ENCODE assay signal across 8 cellular contexts in genomic region chr11:117316197-117316961, GRCh38. TPM values are rescaled to one million over a fixed set of nuclear protein-coding genes. Genes with fewer than 3 reads are reported as not detected.
DNase-seq lines count a peak whose midpoint lies in the region; ATAC-seq, FAIRE-seq and TF ChIP-seq lines count a peak whose summit lies in the region.

TSS of gene BACE1 (minus strand) at chr11:117316256. CDS start at chr11:117315795, 461 bp downstream.

- H3K36me3 ChIP-seq in RWPE2 (ENCODE audit: low read depth) (no peaks in the 10 kb centered on the region), bronchial epithelial cell (ENCODE audit: control insufficient read depth, insufficient read depth, low read length) (no peaks in the 10 kb centered on the region), iPS-15b (ENCODE audit: control insufficient read depth, insufficient read depth, low read length) (no peaks in the 10 kb centered on the region)

- H3K9ac ChIP-seq in iPS-15b (ENCODE audit: low read depth, low read length), result peak within 1 kb of the TSS; percentile 54

- peak within 1 kb of the TSS; percentile 85 for H3K4me3 ChIP-seq in RWPE2 (ENCODE audit: severe bottlenecking)
- H3K4me3 ChIP-seq in bronchial epithelial cell (ENCODE audit: low read depth, low read length), result peak within 1 kb of the TSS; percentile 63
- peak within 1 kb of the TSS; percentile 57 for H3K4me3 ChIP-seq in iPS-15b (ENCODE audit: low read depth, low read length)

- no peak for FAIRE-seq in bronchial epithelial cell (lab: Jason Lieb, UNC)

- H3K4me1 ChIP-seq in RWPE2 (ENCODE audit: insufficient read depth, poor library complexity, severe bottlenecking) (no peaks in the 10 kb centered on the region), iPS-15b (ENCODE audit: control insufficient read depth, insufficient read depth, low read length) (peaks cover 5% of the 10 kb centered on the region)

- DNase-seq in DMS153 (lab: John Stamatoyannopoulos, UW), result peak; percentile 75
- DNase-seq in Kasumi-1 (lab: John Stamatoyannopoulos, UW), result peak; percentile 50 to 59
- DNase-seq in RWPE2 (ENCODE audit: low spot score), result peak; percentile 88
- DNase-seq in bronchial epithelial cell (ENCODE audit: low read depth), result peak; percentile 63
- peak; percentile 91 for DNase-seq in putamen (ENCODE audit: low spot score)

- H3K27me3 ChIP-seq in RWPE2 (ENCODE audit: insufficient read depth, poor library complexity, severe bottlenecking), result no peaks in the 10 kb centered on the region
- no peaks in the 10 kb centered on the region for H3K27me3 ChIP-seq in bronchial epithelial cell (ENCODE audit: control insufficient read depth, insufficient read depth, low read length)
- peaks cover 5% of the 10 kb centered on the region for H3K27me3 ChIP-seq in iPS-15b (ENCODE audit: control insufficient read depth, insufficient read depth, low read length)

- no peak within 1 kb of the TSS for H3K27ac ChIP-seq in RWPE2 (ENCODE audit: poor library complexity, severe bottlenecking)

- ATAC-seq in RWPE2 (ENCODE audit: low read depth), result peak; percentile 97
- ATAC-seq in HG03378 (IDR thresholded peaks at IDR 0.05; ENCODE audit: unreplicated experiment), result no peak
- no peak for ATAC-seq in GM21786 (IDR thresholded peaks at IDR 0.05; ENCODE audit: unreplicated experiment)

- no peaks in the 10 kb centered on the region for H3K9me3 ChIP-seq in RWPE2 (ENCODE audit: severe bottlenecking)
- H3K9me3 ChIP-seq in iPS-15b (ENCODE audit: control insufficient read depth, insufficient read depth, low read length), result no peaks in the 10 kb centered on the region

- TF ChIP-seq CTCF in RWPE2 (IDR thresholded peaks at IDR 0.05; ENCODE audit: poor library complexity, severe bottlenecking) (peak; percentile 57), bronchial epithelial cell (IDR thresholded peaks at IDR 0.05; ENCODE audit: insufficient read depth, low read length, severe bottlenecking) (no peak)

RNA-seq across cellular contexts. Expression of gene BACE1, which starts in this region (rescaled TPM):
- total RNA-seq in bronchial epithelial cell, result 4.2 and 5.4 TPM in 2 replicates
